Comparison of ENCODE assay signal across 15 cellular contexts in genomic region chr1:44251486-44251885, GRCh38. TPM values are rescaled to one million over a fixed set of nuclear protein-coding genes. Genes with fewer than 3 reads are reported as not detected.
A peak's percentile ranks its signal among the peaks of the same experiment; 100 is the strongest.
DNase-seq lines count a peak whose midpoint lies in the region; ATAC-seq and TF ChIP-seq lines count a peak whose summit lies in the region.
"Had no signal": no experiment of that assay in that cellular context is flagged by ENCODE, and none has a peak within 500 bp of the region (broad histone marks: within the 10 kb centered on the region; RNA-seq: fewer than 3 reads in every experiment).

No MANE protein-coding gene starts in this region.

- no peak overlapping the region for H3K4me3 Mint-ChIP-seq in Caco-2 (ENCODE audit: unreplicated experiment)
- H3K4me3 Mint-ChIP-seq in nephron progenitor cell, result no peak overlapping the region
- H3K4me3 Mint-ChIP-seq: CD8-positive, alpha-beta memory T cell had no signal

- POLR2A ChIA-PET in Caco-2 (lab: Charles Lee), result no interaction called here

- H3K27ac Mint-ChIP-seq in Caco-2 (ENCODE audit: unreplicated experiment) (peak overlapping the region; percentile 56), nephron progenitor cell (peak overlapping the region; percentile 44)

- H3K36me3 ChIP-seq in Caco-2 (ENCODE audit: control insufficient read depth, insufficient read depth, low read length), result no peaks in the 10 kb centered on the region

- CTCF ChIA-PET in Caco-2 (lab: Charles Lee), result no interaction called here

- no peaks in the 10 kb centered on the region for H3K4me1 ChIP-seq in Caco-2

- intact Hi-C loops in Caco-2 (cut with micrococcal nuclease; ENCODE audit: unreplicated experiment), result no loop called here
- intact Hi-C loops in left colon (cut with DNase I, micrococcal nuclease), result no loop called here

- no peak for TF ChIP-seq CTCF in Caco-2 (IDR thresholded peaks at IDR 0.05; ENCODE audit: insufficient read depth in 1 of 2, low read depth in 1 of 2, low read length in 1 of 2, severe bottlenecking in 1 of 2, unreplicated experiment in 1 of 2)
- TF ChIP-seq CTCF in nephron progenitor cell (IDR thresholded peaks at IDR 0.05), result no peak
- TF ChIP-seq CTCF in omental fat pad (IDR thresholded peaks at IDR 0.05), result no peak

- no peak overlapping the region for H3K4me3 ChIP-seq in Caco-2 (ENCODE audit: low read depth, low read length)
- H3K4me3 ChIP-seq: BLaER1, GM23248 had no signal

- no peak for DNase-seq in Caco-2
- peak; percentile 21 for DNase-seq in SW480 (ENCODE audit: low spot score)
- DNase-seq in left colon, result no peak
- DNase-seq in nephron progenitor cell, result no peak
- DNase-seq in activated T-cell treated with anti-CD3 and anti-CD28 coated beads for 4 hours, result no peak
- no peak for DNase-seq in omental fat pad (ENCODE audit: low spot score)
- no peak for DNase-seq in GM03348 (ENCODE audit: low spot score)
- no peak for DNase-seq in islet precursor cell
- DNase-seq: 8988T; AML-193; CD8-positive, alpha-beta memory T cell; DMS 273 treated with DMSO at 0.1 percent for 48 hours; GM23248 had no signal

- H3K27me3 Mint-ChIP-seq in Caco-2 (ENCODE audit: insufficient read depth, unreplicated experiment) (no peaks in the 10 kb centered on the region), nephron progenitor cell (ENCODE audit: low read depth, poor library complexity) (peaks cover 10% of the 10 kb centered on the region)
- H3K27me3 Mint-ChIP-seq: CD8-positive, alpha-beta memory T cell had no signal

- H3K36me3 Mint-ChIP-seq in Caco-2 (ENCODE audit: insufficient read depth, unreplicated experiment) (no peaks in the 10 kb centered on the region), nephron progenitor cell (ENCODE audit: low read depth) (peaks cover 16% of the 10 kb centered on the region)

- H3K9me3 Mint-ChIP-seq in Caco-2 (ENCODE audit: unreplicated experiment) (no peaks in the 10 kb centered on the region), nephron progenitor cell (no peaks in the 10 kb centered on the region)
- H3K9me3 Mint-ChIP-seq: CD8-positive, alpha-beta memory T cell had no signal

- ATAC-seq in left colon (peak; percentile 82), omental fat pad (ENCODE audit: low FRiP score) (no peak)
- ATAC-seq: HCT116 had no signal

- H3K4me1 Mint-ChIP-seq in Caco-2 (ENCODE audit: low read depth, unreplicated experiment) (no peaks in the 10 kb centered on the region), nephron progenitor cell (peaks cover 8% of the 10 kb centered on the region)
- H3K4me1 Mint-ChIP-seq: CD8-positive, alpha-beta memory T cell had no signal

- H3K27me3 ChIP-seq in Caco-2 (replicated peaks; ENCODE audit: control insufficient read depth, insufficient read depth, low read length), result no peaks in the 10 kb centered on the region
- H3K27me3 ChIP-seq: BLaER1 had no signal

- BruUV-seq in Caco-2 (replicated peaks; lab: Mats Ljungman, UMichigan), result no TSS peak

- H3K9me3 ChIP-seq in Caco-2, result no peaks in the 10 kb centered on the region
- H3K9me3 ChIP-seq: BLaER1 had no signal

RNA-seq across cellular contexts. Expression of gene DMAP1, which starts 38.2 kb away (rescaled TPM):
- total RNA-seq in Caco-2 (2022) (40.4 and 41.1 TPM in 2 replicates), left colon (10 to 100 TPM; 39.0 to 44.4 TPM), omental fat pad (10 to 100 TPM; 23.2 to 43.5 (median 27.9) TPM)
